ENCODE assay signal across 12 cellular contexts in the genomic region with DNA sequence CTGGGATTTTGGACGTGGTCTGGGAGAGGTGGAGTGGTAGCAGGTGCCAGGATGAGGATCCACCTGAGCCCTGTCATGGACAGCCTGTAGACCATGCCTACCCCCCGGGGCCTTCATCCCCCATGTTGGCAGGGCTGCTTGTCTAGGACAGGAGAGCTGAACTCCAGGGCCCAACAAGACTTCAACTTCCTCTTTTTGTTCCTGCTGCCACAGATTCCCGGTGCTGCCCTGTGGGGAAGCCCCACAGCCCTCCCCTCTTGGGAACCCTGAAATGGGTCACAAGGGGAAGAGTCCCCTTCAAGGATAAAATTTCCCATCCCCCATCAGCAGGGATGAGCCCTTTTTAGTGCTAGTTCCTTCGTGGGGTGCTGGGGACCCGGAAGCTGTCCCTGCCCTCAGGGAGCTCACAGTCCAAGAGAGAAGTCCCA. TPM values are rescaled to one million over a fixed set of nuclear protein-coding genes. Genes with fewer than 3 reads are reported as not detected.
DNase-seq lines count a peak whose midpoint lies in the region; ATAC-seq and TF ChIP-seq lines count a peak whose summit lies in the region.
"Had no signal": no experiment of that assay in that cellular context is flagged by ENCODE, and none has a peak within 500 bp of the region (broad histone marks: within the 10 kb centered on the region; RNA-seq: fewer than 3 reads in every experiment).

No MANE protein-coding gene starts in this region.

- H3K9me3 Mint-ChIP-seq in CD8-positive, alpha-beta T cell = no peaks in the 10 kb centered on the region
- no peaks in the 10 kb centered on the region for H3K9me3 Mint-ChIP-seq in activated T-helper 1 cell treated with anti-CD3 and anti-CD28 coated beads, Interleukin-12 subunit alpha, Interleukin-12 subunit beta, Interleukin-2, Interleukin-4 antibody, amounts not matched to agents 30 ng/mL and 10 ng/mL and 1 ng/mL, durations not matched to agents 14 hours and 24 hours and 36 hours
- H3K9me3 Mint-ChIP-seq in naive thymus-derived CD8-positive, alpha-beta T cell = no peaks in the 10 kb centered on the region

- peak overlapping the region; percentile 95 for H3K4me3 Mint-ChIP-seq in CD8-positive, alpha-beta T cell
- H3K4me3 Mint-ChIP-seq in activated T-helper 1 cell treated with anti-CD3 and anti-CD28 coated beads, Interleukin-12 subunit alpha, Interleukin-12 subunit beta, Interleukin-2, Interleukin-4 antibody, amounts not matched to agents 30 ng/mL and 10 ng/mL and 1 ng/mL, durations not matched to agents 14 hours and 24 hours and 36 hours = peak overlapping the region; percentile 95
- peak overlapping the region; percentile 89 to 97 (median 94) for H3K4me3 Mint-ChIP-seq in naive thymus-derived CD8-positive, alpha-beta T cell

- no peak for DNase-seq in CD8-positive, alpha-beta T cell
- peak; percentile 14 for DNase-seq in KG1 (lab: John Stamatoyannopoulos, UW)
- no peak for DNase-seq in activated T-helper 1 cell treated with anti-CD3 and anti-CD28 coated beads, Interleukin-12 subunit alpha, Interleukin-12 subunit beta, Interleukin-2, Interleukin-4 antibody, amounts not matched to agents 30 ng/mL and 10 ng/mL and 1 ng/mL, durations not matched to agents 14 hours and 24 hours and 36 hours (ENCODE audit: low spot score)
- DNase-seq in naive thymus-derived CD8-positive, alpha-beta T cell = no peak
- DNase-seq in foreskin keratinocyte = no peak
- DNase-seq in GM03348 (ENCODE audit: low spot score) = no peak
- DNase-seq: NCI-H2029 treated with DMSO at 0.1 percent for 48 hours, Peyer's patch had no signal

- no peaks in the 10 kb centered on the region for H3K27me3 ChIP-seq in CD8-positive, alpha-beta T cell (ENCODE audit: insufficient read depth, low read length)
- peaks cover 11% of the 10 kb centered on the region for H3K27me3 ChIP-seq in foreskin keratinocyte
- H3K27me3 ChIP-seq: Peyer's patch, vagina had no signal

- H3K27ac Mint-ChIP-seq in CD8-positive, alpha-beta T cell = peak overlapping the region; percentile 79
- H3K27ac Mint-ChIP-seq in activated T-helper 1 cell treated with anti-CD3 and anti-CD28 coated beads, Interleukin-12 subunit alpha, Interleukin-12 subunit beta, Interleukin-2, Interleukin-4 antibody, amounts not matched to agents 30 ng/mL and 10 ng/mL and 1 ng/mL, durations not matched to agents 14 hours and 24 hours and 36 hours = peak overlapping the region; percentile 94
- H3K27ac Mint-ChIP-seq in naive thymus-derived CD8-positive, alpha-beta T cell = peak overlapping the region; percentile 89 to 99 (median 96)

- H3K36me3 Mint-ChIP-seq in CD8-positive, alpha-beta T cell = peaks cover 9% of the 10 kb centered on the region
- H3K36me3 Mint-ChIP-seq in activated T-helper 1 cell treated with anti-CD3 and anti-CD28 coated beads, Interleukin-12 subunit alpha, Interleukin-12 subunit beta, Interleukin-2, Interleukin-4 antibody, amounts not matched to agents 30 ng/mL and 10 ng/mL and 1 ng/mL, durations not matched to agents 14 hours and 24 hours and 36 hours (ENCODE audit: low read depth) = peaks cover 19% of the 10 kb centered on the region
- peaks cover 0 to 8% (median 0%) of the 10 kb centered on the region in 3 donors for H3K36me3 Mint-ChIP-seq in naive thymus-derived CD8-positive, alpha-beta T cell

- peaks cover 58% of the 10 kb centered on the region for H3K4me1 ChIP-seq in CD8-positive, alpha-beta T cell (ENCODE audit: insufficient read depth, low read length)
- no peaks in the 10 kb centered on the region for H3K4me1 ChIP-seq in foreskin keratinocyte

- peak overlapping the region; percentile 67 for H3K27ac ChIP-seq in CD8-positive, alpha-beta T cell (ENCODE audit: low read depth, low read length)
- H3K27ac ChIP-seq in foreskin keratinocyte = no peak overlapping the region
- H3K27ac ChIP-seq: vagina had no signal

- H3K27me3 Mint-ChIP-seq in CD8-positive, alpha-beta T cell (ENCODE audit: low read depth) = no peaks in the 10 kb centered on the region
- no peaks in the 10 kb centered on the region for H3K27me3 Mint-ChIP-seq in activated T-helper 1 cell treated with anti-CD3 and anti-CD28 coated beads, Interleukin-12 subunit alpha, Interleukin-12 subunit beta, Interleukin-2, Interleukin-4 antibody, amounts not matched to agents 30 ng/mL and 10 ng/mL and 1 ng/mL, durations not matched to agents 14 hours and 24 hours and 36 hours (ENCODE audit: insufficient read depth)
- H3K27me3 Mint-ChIP-seq in naive thymus-derived CD8-positive, alpha-beta T cell = peaks cover 0 to 2% (median 0%) of the 10 kb centered on the region in 5 donors

- ATAC-seq in CD8-positive, alpha-beta T cell = no peak
- no peak for ATAC-seq in naive thymus-derived CD8-positive, alpha-beta T cell
- ATAC-seq in foreskin keratinocyte (no peak), GM19351 (IDR thresholded peaks at IDR 0.05; ENCODE audit: unreplicated experiment) (no peak), HG02970 (IDR thresholded peaks at IDR 0.05; ENCODE audit: low FRiP score, unreplicated experiment) (no peak)
- ATAC-seq: sciatic nerve had no signal

- peaks cover 54% of the 10 kb centered on the region for H3K4me1 Mint-ChIP-seq in CD8-positive, alpha-beta T cell (ENCODE audit: low read depth)
- peaks cover 62% of the 10 kb centered on the region for H3K4me1 Mint-ChIP-seq in activated T-helper 1 cell treated with anti-CD3 and anti-CD28 coated beads, Interleukin-12 subunit alpha, Interleukin-12 subunit beta, Interleukin-2, Interleukin-4 antibody, amounts not matched to agents 30 ng/mL and 10 ng/mL and 1 ng/mL, durations not matched to agents 14 hours and 24 hours and 36 hours (ENCODE audit: low read depth)
- peaks cover 34 to 67% (median 65%) of the 10 kb centered on the region in 4 donors for H3K4me1 Mint-ChIP-seq in naive thymus-derived CD8-positive, alpha-beta T cell

- intact Hi-C loops in CD8-positive, alpha-beta T cell (cut with DNase I, micrococcal nuclease) = loop anchor here in 1 of 2 experiments (10.0 kb wide), 1 partner anchor 379 kb away; a partner anchor contains a TSS
- intact Hi-C loops in activated T-helper 1 cell treated with anti-CD3 and anti-CD28 coated beads, Interleukin-12 subunit alpha, Interleukin-12 subunit beta, Interleukin-2, Interleukin-4 antibody, amounts not matched to agents 30 ng/mL and 10 ng/mL and 1 ng/mL, durations not matched to agents 14 hours and 24 hours and 36 hours (cut with micrococcal nuclease) = no loop called here

- CTCF ChIA-PET in CD8-positive, alpha-beta T cell (lab: Charles Lee) = interaction anchor here (0.7 to 6.8 kb wide), 7 partner anchors 11 to 70 kb away, joined by 3 to 45 read pairs (median 4); a partner anchor contains a TSS

- H3K36me3 ChIP-seq in CD8-positive, alpha-beta T cell (ENCODE audit: insufficient read depth, low read length) = no peaks in the 10 kb centered on the region
- H3K36me3 ChIP-seq: Peyer's patch, vagina had no signal

- no peaks in the 10 kb centered on the region for H3K9me3 ChIP-seq in CD8-positive, alpha-beta T cell (ENCODE audit: low read length)
- H3K9me3 ChIP-seq: Peyer's patch, vagina had no signal

- TF ChIP-seq CTCF in CD8-positive, alpha-beta T cell (IDR thresholded peaks at IDR 0.05) = no peak
- no peak for TF ChIP-seq CTCF in foreskin keratinocyte (conservative IDR thresholded peaks at IDR 0.05)

- H3K4me3 ChIP-seq in CD8-positive, alpha-beta T cell (ENCODE audit: low read depth, low read length) = peak overlapping the region; percentile 96

- POLR2A ChIA-PET in CD8-positive, alpha-beta T cell (lab: Charles Lee) = interaction anchor here (1.2 to 6.0 kb wide), 5 partner anchors 12 to 211 kb away, joined by 3 to 76 read pairs (median 21); a partner anchor contains a TSS
- POLR2A ChIA-PET in naive thymus-derived CD8-positive, alpha-beta T cell (lab: Charles Lee) = interaction anchor here (0.7 to 7.5 kb wide), 9 partner anchors 8 to 759 kb away, joined by 3 to 184 read pairs (median 5); a partner anchor contains a TSS

RNA-seq across cellular contexts. Expression of a gene that starts 1.3 kb away (rescaled TPM):
- 10 to 100 TPM; 24.2 to 27.0 TPM for total RNA-seq in CD8-positive, alpha-beta T cell
- total RNA-seq in activated T-helper 1 cell treated with anti-CD3 and anti-CD28 coated beads, Interleukin-12 subunit alpha, Interleukin-12 subunit beta, Interleukin-2, Interleukin-4 antibody, amounts not matched to agents 30 ng/mL and 10 ng/mL and 1 ng/mL, durations not matched to agents 14 hours and 24 hours and 36 hours = 59.0 and 59.4 TPM in 2 replicates
- total RNA-seq in naive thymus-derived CD8-positive, alpha-beta T cell = 10 to 100 TPM; 36.5 to 41.7 TPM
- polyA plus RNA-seq in naive thymus-derived CD8-positive, alpha-beta T cell = 10 to 100 TPM; 60.6 to 76.9 (median 70.8) TPM
- 55.1 and 61.7 TPM in 2 replicates for total RNA-seq in foreskin keratinocyte
- polyA plus RNA-seq in foreskin keratinocyte = 106 and 109 TPM in 2 replicates

RNA-seq across cellular contexts. Expression of a gene that starts 13.0 kb away (rescaled TPM):
- 1 to 10 TPM; 7.0 to 7.9 TPM for total RNA-seq in CD8-positive, alpha-beta T cell
- 14.5 and 18.5 TPM in 2 replicates for total RNA-seq in activated T-helper 1 cell treated with anti-CD3 and anti-CD28 coated beads, Interleukin-12 subunit alpha, Interleukin-12 subunit beta, Interleukin-2, Interleukin-4 antibody, amounts not matched to agents 30 ng/mL and 10 ng/mL and 1 ng/mL, durations not matched to agents 14 hours and 24 hours and 36 hours
- 10 to 100 TPM; 18.7 to 21.1 TPM for total RNA-seq in naive thymus-derived CD8-positive, alpha-beta T cell
- polyA plus RNA-seq in naive thymus-derived CD8-positive, alpha-beta T cell = 10 to 100 TPM; 26.8 to 35.5 (median 28.5) TPM
- 5.5 and 5.9 TPM in 2 replicates for total RNA-seq in foreskin keratinocyte
- 7.6 and 8.5 TPM in 2 replicates for polyA plus RNA-seq in foreskin keratinocyte

RNA-seq across cellular contexts. Expression of a gene that starts 15.0 kb away (rescaled TPM):
- 10 to 100 TPM; 16.7 to 18.2 TPM for total RNA-seq in CD8-positive, alpha-beta T cell
- total RNA-seq in activated T-helper 1 cell treated with anti-CD3 and anti-CD28 coated beads, Interleukin-12 subunit alpha, Interleukin-12 subunit beta, Interleukin-2, Interleukin-4 antibody, amounts not matched to agents 30 ng/mL and 10 ng/mL and 1 ng/mL, durations not matched to agents 14 hours and 24 hours and 36 hours = 9.9 and 10.6 TPM in 2 replicates
- total RNA-seq in naive thymus-derived CD8-positive, alpha-beta T cell = 10 to 100 TPM; 11.9 to 13.3 TPM
- polyA plus RNA-seq in naive thymus-derived CD8-positive, alpha-beta T cell = 1 to 10 TPM; 4.9 to 5.9 (median 5.3) TPM
- 0.14 and 0.24 TPM in 2 replicates for total RNA-seq in foreskin keratinocyte
- polyA plus RNA-seq in foreskin keratinocyte = 0.09 and 0.15 TPM in 2 replicates

RNA-seq across cellular contexts. Expression of a gene that starts 17.7 kb away (rescaled TPM):
- under 1 TPM; 0.31 to 0.35 TPM for total RNA-seq in CD8-positive, alpha-beta T cell
- 0.29 and 0.37 TPM in 2 replicates for total RNA-seq in activated T-helper 1 cell treated with anti-CD3 and anti-CD28 coated beads, Interleukin-12 subunit alpha, Interleukin-12 subunit beta, Interleukin-2, Interleukin-4 antibody, amounts not matched to agents 30 ng/mL and 10 ng/mL and 1 ng/mL, durations not matched to agents 14 hours and 24 hours and 36 hours
- total RNA-seq in naive thymus-derived CD8-positive, alpha-beta T cell = under 1 TPM; 0.52 to 0.73 TPM
- under 1 TPM; 0.68 to 0.97 (median 0.68) TPM for polyA plus RNA-seq in naive thymus-derived CD8-positive, alpha-beta T cell
- total RNA-seq in foreskin keratinocyte = 0.48 and 0.49 TPM in 2 replicates
- 0.67 and 0.78 TPM in 2 replicates for polyA plus RNA-seq in foreskin keratinocyte
- total RNA-seq: sciatic nerve, vagina had no signal

RNA-seq across cellular contexts. Expression of a gene that starts 38.1 kb away (rescaled TPM):
- total RNA-seq in CD8-positive, alpha-beta T cell = 100 to 1,000 TPM; 369 to 398 TPM
- 307 and 322 TPM in 2 replicates for total RNA-seq in activated T-helper 1 cell treated with anti-CD3 and anti-CD28 coated beads, Interleukin-12 subunit alpha, Interleukin-12 subunit beta, Interleukin-2, Interleukin-4 antibody, amounts not matched to agents 30 ng/mL and 10 ng/mL and 1 ng/mL, durations not matched to agents 14 hours and 24 hours and 36 hours
- 100 to 1,000 TPM; 111 to 123 TPM for total RNA-seq in naive thymus-derived CD8-positive, alpha-beta T cell
- 10 to 100 TPM in 1 of 3 donors, 1 to 10 TPM in 2; 6.1 to 14.6 (median 9.1) TPM for polyA plus RNA-seq in naive thymus-derived CD8-positive, alpha-beta T cell
- total RNA-seq in foreskin keratinocyte = 35.5 and 40.2 TPM in 2 replicates
- 33.3 and 34.9 TPM in 2 replicates for polyA plus RNA-seq in foreskin keratinocyte
